ENCODE assay signal across 15 cellular contexts in the genomic region with DNA sequence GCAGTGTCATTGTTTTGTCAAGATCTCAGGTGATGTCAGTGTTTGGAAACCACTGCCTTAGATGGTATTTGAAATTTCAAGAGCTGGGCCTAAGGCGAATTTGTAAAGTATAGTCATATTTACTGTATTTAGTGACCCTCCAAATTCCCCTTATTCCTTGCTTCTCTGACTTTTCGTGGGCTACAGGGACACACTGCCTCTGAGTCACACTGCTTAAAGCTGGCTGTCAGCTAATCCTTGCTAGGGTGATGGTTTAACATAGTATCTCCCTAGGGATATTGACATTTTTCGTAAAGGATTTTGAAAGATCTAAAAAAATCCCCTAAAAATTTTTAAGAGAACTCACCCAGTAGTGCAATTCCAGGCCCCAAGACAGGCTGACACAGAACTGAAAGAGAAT.
"Had no signal": no experiment of that assay in that cellular context is flagged by ENCODE, and none has a peak within 500 bp of the region (broad histone marks: within the 10 kb centered on the region; RNA-seq: fewer than 3 reads in every experiment).

No MANE protein-coding gene starts in this region.

- H2AFZ ChIP-seq: hepatocyte had no signal

- H3K9me3 ChIP-seq: colonic mucosa, gastroesophageal sphincter, testis had no signal

- H3K4me3 ChIP-seq: colonic mucosa, gastroesophageal sphincter, hepatocyte, testis had no signal

- H3K4me2 ChIP-seq: hepatocyte had no signal

- H3K27ac Mint-ChIP-seq: activated CD4-positive, alpha-beta T cell treated with anti-CD3 and anti-CD28 coated beads for 36 hours; activated CD8-positive, alpha-beta T cell treated with anti-CD3 and anti-CD28 coated beads for 36 hours; activated naive CD8-positive, alpha-beta T cell treated with anti-CD3 and anti-CD28 coated beads, Interleukin-2, amount 50 U/mL, for 24 hours; stimulated activated naive CD8-positive, alpha-beta T cell treated with anti-CD3 and anti-CD28 coated beads, Interleukin-15, Interleukin-2, amounts not matched to agents 100 ng/mL and 50 ng/mL, for 24 hours had no signal

- ATAC-seq: activated CD4-positive, alpha-beta T cell treated with anti-CD3 and anti-CD28 coated beads for 36 hours; activated CD8-positive, alpha-beta T cell treated with anti-CD3 and anti-CD28 coated beads for 36 hours; activated naive CD8-positive, alpha-beta T cell treated with anti-CD3 and anti-CD28 coated beads, Interleukin-2, amount 50 U/mL, for 24 hours; gastroesophageal sphincter had no signal

- H3K4me3 Mint-ChIP-seq: activated CD4-positive, alpha-beta T cell treated with anti-CD3 and anti-CD28 coated beads for 36 hours; activated CD8-positive, alpha-beta T cell treated with anti-CD3 and anti-CD28 coated beads for 36 hours; activated naive CD8-positive, alpha-beta T cell treated with anti-CD3 and anti-CD28 coated beads, Interleukin-2, amount 50 U/mL, for 24 hours; stimulated activated naive CD8-positive, alpha-beta T cell treated with anti-CD3 and anti-CD28 coated beads, Interleukin-15, Interleukin-2, amounts not matched to agents 100 ng/mL and 50 ng/mL, for 24 hours had no signal

- H3K27me3 ChIP-seq: testis had no signal

- DNase-seq: activated CD4-positive, alpha-beta T cell treated with anti-CD3 and anti-CD28 coated beads for 36 hours; activated CD8-positive, alpha-beta memory T cell treated with anti-CD3 and anti-CD28 coated beads, Interleukin-2, amount 50 U/mL, for 48 hours; activated CD8-positive, alpha-beta T cell treated with anti-CD3 and anti-CD28 coated beads for 36 hours; activated naive CD4-positive, alpha-beta T cell treated with Interleukin-2 at 50 U/mL for 16 hours; activated naive CD8-positive, alpha-beta T cell treated with anti-CD3 and anti-CD28 coated beads, Interleukin-2, amount 50 U/mL, for 24 hours; colonic mucosa; effector CD4-positive, alpha-beta T cell; kidney; stimulated activated CD4-positive, alpha-beta T cell treated with anti-CD3 and anti-CD28 coated beads, Interleukin-2, amount 100 ng/mL, for 24 hours; T1000; testis; WERI-Rb-1 had no signal

- H3K36me3 ChIP-seq: colonic mucosa, gastroesophageal sphincter, WERI-Rb-1 had no signal

- H3K27ac ChIP-seq: colonic mucosa, gastroesophageal sphincter, hepatocyte, testis, WERI-Rb-1 had no signal

- H3K9me3 Mint-ChIP-seq: activated CD8-positive, alpha-beta T cell treated with anti-CD3 and anti-CD28 coated beads for 36 hours; activated naive CD8-positive, alpha-beta T cell treated with anti-CD3 and anti-CD28 coated beads, Interleukin-2, amount 50 U/mL, for 24 hours; stimulated activated naive CD8-positive, alpha-beta T cell treated with anti-CD3 and anti-CD28 coated beads, Interleukin-15, Interleukin-2, amounts not matched to agents 100 ng/mL and 50 ng/mL, for 24 hours had no signal
